Comparison of ENCODE assay signal across 14 cellular contexts in the genomic region with DNA sequence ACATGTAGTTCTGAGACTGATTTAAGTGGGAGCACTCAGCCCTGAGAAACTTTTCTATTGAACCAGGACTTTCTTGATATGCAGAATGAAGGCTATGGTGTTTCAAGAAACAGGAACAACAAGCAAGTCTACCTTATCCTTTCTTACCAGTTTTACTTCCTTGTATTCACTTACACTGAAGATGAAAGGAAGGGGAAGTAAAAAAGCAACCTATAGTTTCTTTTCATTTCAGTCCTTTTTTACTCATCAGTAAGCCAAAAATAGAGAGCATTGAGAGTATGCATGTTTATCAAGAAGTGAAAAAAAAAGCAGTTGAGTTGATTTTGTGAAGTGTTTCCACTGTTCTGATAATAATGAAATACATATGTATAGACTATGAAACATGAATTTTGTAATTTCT.
DNase-seq lines count a peak whose midpoint lies in the region; ATAC-seq, FAIRE-seq and TF ChIP-seq lines count a peak whose summit lies in the region.
"Had no signal": no experiment of that assay in that cellular context is flagged by ENCODE, and none has a peak within 500 bp of the region (broad histone marks: within the 10 kb centered on the region; RNA-seq: fewer than 3 reads in every experiment).

No MANE protein-coding gene starts in this region.

- peak; percentile 93 for FAIRE-seq in GM18507 (lab: Jason Lieb, UNC)

- peak; percentile 96 for ATAC-seq in GM21528 (IDR thresholded peaks at IDR 0.05; ENCODE audit: low FRiP score, unreplicated experiment)
- ATAC-seq in HG03159 (IDR thresholded peaks at IDR 0.05; ENCODE audit: unreplicated experiment): peak; percentile 97
- no peak for ATAC-seq in CD8-positive, alpha-beta T cell
- ATAC-seq: activated CD8-positive, alpha-beta memory T cell treated with anti-CD3 and anti-CD28 coated beads, Interleukin-2, amount 10 ng/mL, durations not matched to agents 7 days and 5 days; GM23338 had no signal

- TF ChIP-seq CTCF in CD8-positive, alpha-beta T cell (IDR thresholded peaks at IDR 0.05): no peak

- no peaks in the 10 kb centered on the region for H3K27me3 Mint-ChIP-seq in CD8-positive, alpha-beta T cell (ENCODE audit: low read depth)
- H3K27me3 Mint-ChIP-seq: activated CD8-positive, alpha-beta memory T cell treated with anti-CD3 and anti-CD28 coated beads, Interleukin-2, amount 10 ng/mL, durations not matched to agents 7 days and 5 days; CD4-positive, CD25-positive, alpha-beta regulatory T cell had no signal

- H3K36me3 ChIP-seq in CD8-positive, alpha-beta T cell (ENCODE audit: insufficient read depth, low read length): no peaks in the 10 kb centered on the region
- H3K36me3 ChIP-seq: brain microvascular endothelial cell had no signal

- H3K27ac Mint-ChIP-seq in CD8-positive, alpha-beta T cell: no peak overlapping the region
- H3K27ac Mint-ChIP-seq: activated CD8-positive, alpha-beta memory T cell treated with anti-CD3 and anti-CD28 coated beads, Interleukin-2, amount 10 ng/mL, durations not matched to agents 7 days and 5 days; CD4-positive, CD25-positive, alpha-beta regulatory T cell; GM23338 had no signal

- POLR2A ChIA-PET in CD8-positive, alpha-beta T cell (lab: Charles Lee): no interaction called here

- no peak overlapping the region for H3K4me3 Mint-ChIP-seq in CD8-positive, alpha-beta T cell
- H3K4me3 Mint-ChIP-seq: activated CD8-positive, alpha-beta memory T cell treated with anti-CD3 and anti-CD28 coated beads, Interleukin-2, amount 10 ng/mL, durations not matched to agents 7 days and 5 days; CD4-positive, CD25-positive, alpha-beta regulatory T cell; GM23338 had no signal

- H3K36me3 Mint-ChIP-seq in CD8-positive, alpha-beta T cell: no peaks in the 10 kb centered on the region
- H3K36me3 Mint-ChIP-seq: activated CD8-positive, alpha-beta memory T cell treated with anti-CD3 and anti-CD28 coated beads, Interleukin-2, amount 10 ng/mL, durations not matched to agents 7 days and 5 days; CD4-positive, CD25-positive, alpha-beta regulatory T cell had no signal

- H3K9me3 ChIP-seq in CD8-positive, alpha-beta T cell (ENCODE audit: low read length): no peaks in the 10 kb centered on the region

- peak; percentile 11 for DNase-seq in GM18507 (ENCODE audit: extremely low spot score, insufficient read length, low read depth)
- peak; percentile 88 for DNase-seq in SKM-1 treated with dmso at 0.1 percent for 144 hours (lab: John Stamatoyannopoulos, UW; ENCODE audit: unreplicated experiment)
- DNase-seq in HT-29 (ENCODE audit: low spot score): no peak
- DNase-seq in DMS 273 treated with DMSO at 0.1 percent for 48 hours (lab: John Stamatoyannopoulos, UW): no peak
- DNase-seq in CD8-positive, alpha-beta T cell: no peak
- DNase-seq in activated CD4-positive, alpha-beta T cell treated with anti-CD3 and anti-CD28 coated beads, Interleukin-2, amount 50 U/mL, for 1 hour: no peak
- DNase-seq: activated CD8-positive, alpha-beta memory T cell treated with anti-CD3 and anti-CD28 coated beads, Interleukin-2, amount 10 ng/mL, durations not matched to agents 7 days and 5 days; brain microvascular endothelial cell; CD4-positive, CD25-positive, alpha-beta regulatory T cell; NCI-H1092 had no signal

- H3K4me1 Mint-ChIP-seq in CD8-positive, alpha-beta T cell (ENCODE audit: low read depth): no peaks in the 10 kb centered on the region
- H3K4me1 Mint-ChIP-seq: activated CD8-positive, alpha-beta memory T cell treated with anti-CD3 and anti-CD28 coated beads, Interleukin-2, amount 10 ng/mL, durations not matched to agents 7 days and 5 days; CD4-positive, CD25-positive, alpha-beta regulatory T cell; GM23338 had no signal

- H3K9me3 Mint-ChIP-seq in CD8-positive, alpha-beta T cell: peaks cover 17% of the 10 kb centered on the region
- H3K9me3 Mint-ChIP-seq: GM23338 had no signal

- H3K4me1 ChIP-seq in CD8-positive, alpha-beta T cell (ENCODE audit: insufficient read depth, low read length): no peaks in the 10 kb centered on the region

- intact Hi-C loops in CD8-positive, alpha-beta T cell (cut with DNase I, micrococcal nuclease): no loop called here

- no peak overlapping the region for H3K4me3 ChIP-seq in CD8-positive, alpha-beta T cell (ENCODE audit: low read depth, low read length)
- H3K4me3 ChIP-seq: GM23338, smooth muscle cell had no signal

- CTCF ChIA-PET in CD8-positive, alpha-beta T cell (lab: Charles Lee): no interaction called here

- no peak overlapping the region for H3K27ac ChIP-seq in CD8-positive, alpha-beta T cell (ENCODE audit: low read depth, low read length)
- H3K27ac ChIP-seq: brain microvascular endothelial cell had no signal

- no peaks in the 10 kb centered on the region for H3K27me3 ChIP-seq in CD8-positive, alpha-beta T cell (ENCODE audit: insufficient read depth, low read length)
- H3K27me3 ChIP-seq: brain microvascular endothelial cell had no signal

Comparison
In these comparisons a context has a peak if more than half of its experiments do, and no peak if none do; other contexts are left out.
1. DNase-seq: peak in GM18507 (single experiment) and SKM-1 treated with dmso at 0.1 percent for 144 hours (single experiment); none in HT-29 (single experiment), DMS 273 treated with DMSO at 0.1 percent for 48 hours (single experiment), CD8-positive, alpha-beta T cell (0 of 7) and activated CD4-positive, alpha-beta T cell treated with anti-CD3 and anti-CD28 coated beads, Interleukin-2, amount 50 U/mL, for 1 hour (single experiment).